ENCODE assay signal across 16 cellular contexts in genomic region chr2:219056896-219057708, GRCh38. TPM values are rescaled to one million over a fixed set of nuclear protein-coding genes. Genes with fewer than 3 reads are reported as not detected.
DNase-seq lines count a peak whose midpoint lies in the region; ATAC-seq, FAIRE-seq and TF ChIP-seq lines count a peak whose summit lies in the region.
"Had no signal": no experiment of that assay in that cellular context is flagged by ENCODE, and none has a peak within 500 bp of the region (broad histone marks: within the 10 kb centered on the region; RNA-seq: fewer than 3 reads in every experiment).

No MANE protein-coding gene starts in this region.

- no peaks in the 10 kb centered on the region for H3K36me3 Mint-ChIP-seq in MCF 10A (ENCODE audit: insufficient read depth, unreplicated experiment)
- H3K36me3 Mint-ChIP-seq in activated T-helper 17 cell treated with anti-CD3 and anti-CD28 coated beads, Interleukin-2, amount 50 U/mL, for 72 hours (ENCODE audit: low read depth), result no peaks in the 10 kb centered on the region
- H3K36me3 Mint-ChIP-seq: activated naive CD8-positive, alpha-beta T cell treated with anti-CD3 and anti-CD28 coated beads, Interleukin-2, amount 10 ng/mL, durations not matched to agents 7 days and 5 days had no signal

- H3K36me3 ChIP-seq in mammary epithelial cell (ENCODE audit: insufficient read depth, low read length) (no peaks in the 10 kb centered on the region), kidney (ENCODE audit: control insufficient read depth in 1 of 2, insufficient read depth in 2 of 2, low read length in 2 of 2) (peaks cover 0 to 3% of the 10 kb centered on the region in 2 donors)
- H3K36me3 ChIP-seq: left lung, suprapubic skin had no signal

- H3K9me3 ChIP-seq in mammary epithelial cell (replicated peaks; ENCODE audit: insufficient read depth, low read length), result no peaks in the 10 kb centered on the region
- no peaks in the 10 kb centered on the region for H3K9me3 ChIP-seq in kidney (ENCODE audit: control insufficient read depth in 1 of 2, low read length in 2 of 2)
- H3K9me3 ChIP-seq: left lung, suprapubic skin had no signal

- H3K79me2 ChIP-seq in mammary epithelial cell (ENCODE audit: insufficient read depth, low read length), result no peaks in the 10 kb centered on the region

- H3K9me3 Mint-ChIP-seq in MCF 10A (ENCODE audit: unreplicated experiment), result no peaks in the 10 kb centered on the region
- H3K9me3 Mint-ChIP-seq in activated T-helper 17 cell treated with anti-CD3 and anti-CD28 coated beads, Interleukin-2, amount 50 U/mL, for 72 hours, result no peaks in the 10 kb centered on the region
- H3K9me3 Mint-ChIP-seq: activated naive CD8-positive, alpha-beta T cell treated with anti-CD3 and anti-CD28 coated beads, Interleukin-2, amount 10 ng/mL, durations not matched to agents 7 days and 5 days; central memory CD8-positive, alpha-beta T cell; naive thymus-derived CD4-positive, alpha-beta T cell had no signal

- H3K4me1 ChIP-seq in mammary epithelial cell (ENCODE audit: insufficient read depth, low read length) (peaks cover 24% of the 10 kb centered on the region), kidney (ENCODE audit: control insufficient read depth in 1 of 2, insufficient read depth in 1 of 2, low read depth in 1 of 2, low read length in 2 of 2) (peaks cover 6 to 14% of the 10 kb centered on the region in 2 donors)

- TF ChIP-seq CTCF in mammary epithelial cell (conservative IDR thresholded peaks at IDR 0.05 in 1 of 2, IDR thresholded peaks at IDR 0.05 in 1 of 2; ENCODE audit: extremely low read depth in 1 of 2, insufficient read depth in 1 of 2, low read depth in 1 of 2, low read length in 2 of 2) (no peak), MCF 10A (IDR thresholded peaks at IDR 0.05; ENCODE audit: unreplicated experiment) (no peak), kidney (IDR thresholded peaks at IDR 0.05; ENCODE audit: borderline replicate concordance, extremely low read depth, insufficient read depth) (no peak), GM13976 (IDR thresholded peaks at IDR 0.05; ENCODE audit: borderline replicate concordance, control extremely low read depth, extremely low read depth, insufficient read depth, missing control alignments) (no peak)

- H3K27me3 Mint-ChIP-seq in MCF 10A (ENCODE audit: insufficient read depth, unreplicated experiment), result peaks cover 57% of the 10 kb centered on the region
- H3K27me3 Mint-ChIP-seq in activated T-helper 17 cell treated with anti-CD3 and anti-CD28 coated beads, Interleukin-2, amount 50 U/mL, for 72 hours, result peaks cover 33% of the 10 kb centered on the region

- H3K27ac Mint-ChIP-seq in MCF 10A (ENCODE audit: low read depth, unreplicated experiment), result no peak overlapping the region
- no peak overlapping the region for H3K27ac Mint-ChIP-seq in activated T-helper 17 cell treated with anti-CD3 and anti-CD28 coated beads, Interleukin-2, amount 50 U/mL, for 72 hours
- H3K27ac Mint-ChIP-seq: activated naive CD8-positive, alpha-beta T cell treated with anti-CD3 and anti-CD28 coated beads, Interleukin-2, amount 10 ng/mL, durations not matched to agents 7 days and 5 days; naive thymus-derived CD4-positive, alpha-beta T cell had no signal

- H3K27me3 ChIP-seq in mammary epithelial cell (ENCODE audit: insufficient read depth, low read length), result peaks cover 53% of the 10 kb centered on the region

- H3K4me2 ChIP-seq in mammary epithelial cell (ENCODE audit: insufficient read depth, low read depth, low read length), result peak overlapping the region; percentile 53

- dilution Hi-C loops in mammary epithelial cell (cut with HindIII; ENCODE audit: low sequenced_read_pairs), result no loop called here

- in situ Hi-C loops in mammary epithelial cell (cut with MboI; ENCODE audit: low sequenced_read_pairs in 2 of 2) (no loop called here), GM13976 (cut with MboI; ENCODE audit: low sequenced_read_pairs, unreplicated experiment) (no loop called here)

- CTCF ChIA-PET in mammary epithelial cell (lab: Charles Lee; ENCODE audit: low non-redundant PET) (no interaction called here), MCF 10A (lab: Yijun Ruan, JAX) (interaction anchor here (0.6 to 3.5 kb wide), 13 partner anchors 10 to 184 kb away, joined by 3 to 57 read pairs (median 7); no protein-coding TSS in a partner anchor)

- BruUV-seq in mammary epithelial cell (replicated peaks; lab: Mats Ljungman, UMichigan), result no TSS peak
- no TSS peak for BruUV-seq in MCF 10A (replicated peaks; lab: Mats Ljungman, UMichigan)

- H3K9ac ChIP-seq in mammary epithelial cell (ENCODE audit: insufficient read depth, low read length), result no peak overlapping the region
- no peak overlapping the region for H3K9ac ChIP-seq in kidney (ENCODE audit: low read length in 2 of 2)

- H4K20me1 ChIP-seq in mammary epithelial cell (ENCODE audit: insufficient read depth, low read length), result peaks cover 4% of the 10 kb centered on the region

- 33% methylated on average over 10 of the region's 40 CpGs for WGBS in mammary epithelial cell (ENCODE audit: low coverage, missing lambda C conversion rate)

- POLR2A ChIA-PET in MCF 10A (lab: Yijun Ruan, JAX), result interaction anchor here (1.2 kb wide), 1 partner anchor 98 kb away, joined by 5 read pairs; no protein-coding TSS in a partner anchor

- H3K4me1 Mint-ChIP-seq in MCF 10A (ENCODE audit: insufficient read depth, unreplicated experiment), result no peaks in the 10 kb centered on the region
- H3K4me1 Mint-ChIP-seq in activated T-helper 17 cell treated with anti-CD3 and anti-CD28 coated beads, Interleukin-2, amount 50 U/mL, for 72 hours, result peaks cover 3% of the 10 kb centered on the region

- H3K4me3 ChIP-seq in mammary epithelial cell (replicated peaks in 1 of 3; ENCODE audit: insufficient read depth in 1 of 3, low read depth in 2 of 3, low read length in 3 of 3), result no peak overlapping the region
- no peak overlapping the region for H3K4me3 ChIP-seq in kidney (ENCODE audit: low read length in 2 of 2)
- H3K4me3 ChIP-seq: SK-N-MC, suprapubic skin had no signal

- no peak for ATAC-seq in activated T-helper 17 cell treated with anti-CD3 and anti-CD28 coated beads, Interleukin-2, amount 50 U/mL, for 72 hours (replicated peaks)
- ATAC-seq in GM18519 (IDR thresholded peaks at IDR 0.05; ENCODE audit: low FRiP score, unreplicated experiment), result no peak
- ATAC-seq in GM21367 (IDR thresholded peaks at IDR 0.05; ENCODE audit: unreplicated experiment), result no peak

- no peak overlapping the region for H3K4me3 Mint-ChIP-seq in MCF 10A (ENCODE audit: unreplicated experiment)
- peak overlapping the region; percentile 46 for H3K4me3 Mint-ChIP-seq in activated T-helper 17 cell treated with anti-CD3 and anti-CD28 coated beads, Interleukin-2, amount 50 U/mL, for 72 hours

- no peak for DNase-seq in mammary epithelial cell
- no peak for DNase-seq in MCF 10A (ENCODE audit: unreplicated experiment)
- DNase-seq in kidney, result peak; percentile 71
- no peak for DNase-seq in iPS-NIHi7 (ENCODE audit: extremely low spot score)
- DNase-seq in GM13976 (ENCODE audit: low spot score), result no peak
- DNase-seq: NCI-H1048 had no signal

- no peak overlapping the region for H3K27ac ChIP-seq in mammary epithelial cell (ENCODE audit: insufficient read depth, low read depth, low read length)
- no peak overlapping the region for H3K27ac ChIP-seq in kidney (ENCODE audit: low read depth in 2 of 2, low read length in 2 of 2)
- H3K27ac ChIP-seq: left lung, SK-N-MC, suprapubic skin had no signal

- intact Hi-C loops in mammary epithelial cell (cut with micrococcal nuclease) (loop anchor here (5.0 kb wide), 3 partner anchors 75 to 295 kb away; no protein-coding TSS in a partner anchor), MCF 10A (cut with micrococcal nuclease) (no loop called here), kidney (cut with DNase I) (loop anchor here (10.0 kb wide), 1 partner anchor 98 kb away; no protein-coding TSS in a partner anchor)

- FAIRE-seq in kidney (lab: Jason Lieb, UNC), result no peak

- no peak overlapping the region for H2AFZ ChIP-seq in mammary epithelial cell (ENCODE audit: low read depth, low read length)

RNA-seq across cellular contexts. Expression of gene IHH, which starts 3.6 kb away (rescaled TPM):
- total RNA-seq in mammary epithelial cell (under 1 TPM in 1 of 2 donors, not detected in 1; 0.17 TPM), MCF 10A (2022) (not detected in 2 replicates), kidney (0.88 TPM)
- polyA plus RNA-seq in mammary epithelial cell (0.02 TPM), kidney (ENCODE audit: insufficient read depth, low read depth, low replicate concordance) (3.1 TPM)
- polyA minus RNA-seq in mammary epithelial cell, result not detected
- total RNA-seq in activated T-helper 17 cell treated with anti-CD3 and anti-CD28 coated beads, Interleukin-2, amount 50 U/mL, for 72 hours, result under 1 TPM; 0.28 to 0.29 TPM
- total RNA-seq: activated naive CD8-positive, alpha-beta T cell treated with anti-CD3 and anti-CD28 coated beads, Interleukin-2, amount 10 ng/mL, durations not matched to agents 7 days and 5 days; epithelial cell of proximal tubule had no signal
- polyA plus RNA-seq: naive thymus-derived CD4-positive, alpha-beta T cell had no signal

RNA-seq across cellular contexts. Expression of gene CFAP65, which starts 15.8 kb away (rescaled TPM):
- under 1 TPM in 1 of 2 donors, not detected in 1; 0.50 TPM for total RNA-seq in mammary epithelial cell
- 0.01 TPM for polyA plus RNA-seq in mammary epithelial cell
- polyA minus RNA-seq in mammary epithelial cell, result not detected
- total RNA-seq in MCF 10A (2022), result not detected in 2 replicates
- not detected for total RNA-seq in activated T-helper 17 cell treated with anti-CD3 and anti-CD28 coated beads, Interleukin-2, amount 50 U/mL, for 72 hours
- total RNA-seq in kidney, result 2.0 TPM
- polyA plus RNA-seq in kidney (ENCODE audit: insufficient read depth, low read depth, low replicate concordance), result 0.73 TPM
- total RNA-seq: activated naive CD8-positive, alpha-beta T cell treated with anti-CD3 and anti-CD28 coated beads, Interleukin-2, amount 10 ng/mL, durations not matched to agents 7 days and 5 days; naive thymus-derived CD4-positive, alpha-beta T cell; suprapubic skin had no signal
- polyA plus RNA-seq: naive thymus-derived CD4-positive, alpha-beta T cell had no signal
